In the genomic region with DNA sequence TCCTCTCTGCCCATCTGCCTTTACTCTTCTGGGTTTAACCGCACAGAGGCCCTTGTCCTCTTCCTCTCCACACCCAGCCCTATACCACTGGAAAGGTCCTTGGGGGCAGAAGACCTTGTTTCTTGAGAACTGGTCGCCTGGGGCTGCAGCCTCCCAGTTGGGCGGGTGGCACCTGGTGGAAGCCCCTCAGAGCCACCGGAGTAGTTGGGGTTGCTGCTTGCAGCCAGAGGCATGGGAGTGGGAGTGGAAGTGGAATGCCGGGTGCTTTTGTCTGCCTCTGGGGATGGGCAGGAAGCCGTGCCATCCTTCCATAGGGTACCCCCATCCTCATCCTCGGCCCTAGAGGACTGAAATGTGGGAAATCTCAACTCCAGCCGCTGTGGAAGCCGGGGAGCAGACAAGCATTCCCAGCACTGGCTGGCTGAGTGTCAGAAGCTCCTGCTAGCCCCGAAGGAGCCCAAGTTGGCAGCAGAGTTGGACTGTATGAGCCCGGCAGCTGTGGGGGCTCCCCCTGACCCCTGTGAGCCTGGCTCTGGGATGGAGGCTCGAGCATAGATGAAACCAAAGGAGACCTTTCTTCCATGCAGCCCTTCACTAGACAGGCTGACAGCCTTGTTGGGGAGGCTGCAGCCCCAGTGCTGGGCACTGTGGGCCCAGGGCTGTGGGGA, we compare ENCODE assay signal across 15 cellular contexts. TPM values are rescaled to one million over a fixed set of nuclear protein-coding genes. Genes with fewer than 3 reads are reported as not detected.
DNase-seq lines count a peak whose midpoint lies in the region; ATAC-seq and TF ChIP-seq lines count a peak whose summit lies in the region.
"Had no signal": no experiment of that assay in that cellular context is flagged by ENCODE, and none has a peak within 500 bp of the region (broad histone marks: within the 10 kb centered on the region; RNA-seq: fewer than 3 reads in every experiment).

No MANE protein-coding gene starts in this region.

- no peak for TF ChIP-seq POLR2A in heart left ventricle (IDR thresholded peaks at IDR 0.05)

- H3K4me3 ChIP-seq in right cardiac atrium (ENCODE audit: low read length): peak overlapping the region; percentile 42
- H3K4me3 ChIP-seq in heart left ventricle: peak overlapping the region in 5 of 12 donors; percentile 41 to 51 (median 47)
- H3K4me3 ChIP-seq in upper lobe of right lung: peak overlapping the region; percentile 42

- H3K9me3 Mint-ChIP-seq in activated naive CD8-positive, alpha-beta T cell treated with anti-CD3 and anti-CD28 coated beads for 36 hours: no peaks in the 10 kb centered on the region
- no peaks in the 10 kb centered on the region for H3K9me3 Mint-ChIP-seq in memory B cell

- no peaks in the 10 kb centered on the region for H3K36me3 ChIP-seq in heart left ventricle
- no peaks in the 10 kb centered on the region for H3K36me3 ChIP-seq in upper lobe of right lung

- 41% methylated on average over 12 of the region's 12 CpGs for WGBS in right cardiac atrium
- WGBS in heart left ventricle, 4 donors: 60 to 75% (median 66%) methylated on average over 11 to 12 of the region's 12 CpGs

- intact Hi-C loops in right cardiac atrium (cut with DNase I) (loop anchor here in 2 of 4 donors (5.0 kb wide), 1 partner anchor 88 kb away; no protein-coding TSS in a partner anchor), heart left ventricle (cut with DNase I) (loop anchor here in 5 of 10 donors (5.0 to 10.0 kb wide), 4 partner anchors 88 to 321 kb away; no protein-coding TSS in a partner anchor), upper lobe of right lung (cut with DNase I) (no loop called here)

- peaks cover 8% of the 10 kb centered on the region for H3K4me1 Mint-ChIP-seq in activated naive CD8-positive, alpha-beta T cell treated with anti-CD3 and anti-CD28 coated beads for 36 hours
- H3K4me1 Mint-ChIP-seq in memory B cell: peaks cover 17% of the 10 kb centered on the region

- no peak for ATAC-seq in right cardiac atrium
- no peak for ATAC-seq in heart left ventricle
- ATAC-seq in memory B cell (ENCODE audit: low read depth): no peak
- no peak for ATAC-seq in upper lobe of right lung
- ATAC-seq in GM18909 (IDR thresholded peaks at IDR 0.05; ENCODE audit: poor library complexity, unreplicated experiment): no peak
- no peak for ATAC-seq in HG02610 (IDR thresholded peaks at IDR 0.05; ENCODE audit: unreplicated experiment)
- ATAC-seq: left colon had no signal

- H3K4me3 Mint-ChIP-seq in activated naive CD8-positive, alpha-beta T cell treated with anti-CD3 and anti-CD28 coated beads for 36 hours: peak overlapping the region; percentile 62
- peak overlapping the region; percentile 91 for H3K4me3 Mint-ChIP-seq in memory B cell

- H3K9me3 ChIP-seq in right cardiac atrium (ENCODE audit: control insufficient read depth, low read length): no peaks in the 10 kb centered on the region
- no peaks in the 10 kb centered on the region for H3K9me3 ChIP-seq in heart left ventricle
- no peaks in the 10 kb centered on the region for H3K9me3 ChIP-seq in upper lobe of right lung

- no peaks in the 10 kb centered on the region for H3K36me3 Mint-ChIP-seq in activated naive CD8-positive, alpha-beta T cell treated with anti-CD3 and anti-CD28 coated beads for 36 hours
- peaks cover 5% of the 10 kb centered on the region for H3K36me3 Mint-ChIP-seq in memory B cell

- peaks cover 88% of the 10 kb centered on the region for H3K27me3 Mint-ChIP-seq in activated naive CD8-positive, alpha-beta T cell treated with anti-CD3 and anti-CD28 coated beads for 36 hours
- H3K27me3 Mint-ChIP-seq in memory B cell: peaks cover 25% of the 10 kb centered on the region

- H3K4me1 ChIP-seq in right cardiac atrium (ENCODE audit: control insufficient read depth, insufficient read depth, low read length): no peaks in the 10 kb centered on the region
- H3K4me1 ChIP-seq in heart left ventricle: peaks cover 0 to 13% (median 5%) of the 10 kb centered on the region in 12 donors
- H3K4me1 ChIP-seq in upper lobe of right lung: peaks cover 8% of the 10 kb centered on the region

- no peaks in the 10 kb centered on the region for H3K27me3 ChIP-seq in right cardiac atrium (ENCODE audit: control insufficient read depth, insufficient read depth)
- peaks cover 17 to 82% (median 30%) of the 10 kb centered on the region in 9 donors for H3K27me3 ChIP-seq in heart left ventricle
- peaks cover 30% of the 10 kb centered on the region for H3K27me3 ChIP-seq in upper lobe of right lung

- no peak overlapping the region for H3K27ac Mint-ChIP-seq in activated naive CD8-positive, alpha-beta T cell treated with anti-CD3 and anti-CD28 coated beads for 36 hours
- H3K27ac Mint-ChIP-seq in memory B cell: no peak overlapping the region

- H3K27ac ChIP-seq in right cardiac atrium (ENCODE audit: low read length) (peak overlapping the region; percentile 40), heart left ventricle (peak overlapping the region in 1 of 12 donors; percentile 1), upper lobe of right lung (no peak overlapping the region)

- no peak for TF ChIP-seq CTCF in heart left ventricle (IDR thresholded peaks at IDR 0.05)
- TF ChIP-seq CTCF in upper lobe of right lung (IDR thresholded peaks at IDR 0.05): no peak

- DNase-seq in right cardiac atrium (no peak), heart left ventricle (no peak), memory B cell (ENCODE audit: low spot score in 2 of 2) (no peak), upper lobe of right lung (no peak), SIG-M5 treated with dmso at 0.1 percent for 504 hours (lab: John Stamatoyannopoulos, UW; ENCODE audit: unreplicated experiment) (no peak)
- no peak for DNase-seq in activated naive CD8-positive, alpha-beta T cell treated with anti-CD3 and anti-CD28 coated beads for 36 hours
- DNase-seq: activated gamma-delta T cell; left colon; NCI-H1048; NCI-H524 treated with DMSO at 0.1 percent for 48 hours; Right ventricle myocardium superior; stimulated activated naive CD4-positive, alpha-beta T cell treated with Interleukin-2 at 50 U/mL for 16 hours had no signal

RNA-seq across cellular contexts. Expression of a gene that starts 1.2 kb away (rescaled TPM):
- total RNA-seq in right cardiac atrium (100 to 1,000 TPM; 120 to 164 (median 143) TPM), heart left ventricle (10 to 100 TPM in 5 of 9 donors, 1 to 10 TPM in 4; 3.7 to 49.5 (median 17.4) TPM), upper lobe of right lung (12.9 TPM)
- polyA plus RNA-seq in right cardiac atrium (122 TPM), heart left ventricle (10 to 100 TPM; 10.7 to 28.1 TPM)
- total RNA-seq in activated naive CD8-positive, alpha-beta T cell treated with anti-CD3 and anti-CD28 coated beads for 36 hours: not detected
- total RNA-seq: dermis microvascular lymphatic vessel endothelial cell had no signal

Comparison
In these comparisons a context has a peak if more than half of its experiments do, and no peak if none do; other contexts are left out.
1. RNA of a gene that starts 1.2 kb away (total RNA-seq): 120 to 164 TPM in right cardiac atrium, 3.7 to 49.5 TPM in heart left ventricle and 12.9 TPM in upper lobe of right lung (single experiment); not detected in activated naive CD8-positive, alpha-beta T cell treated with anti-CD3 and anti-CD28 coated beads for 36 hours; every median in the first group is over 4 times any median in the second.